16 cellular contexts compared by ENCODE assay signal in the genomic region with DNA sequence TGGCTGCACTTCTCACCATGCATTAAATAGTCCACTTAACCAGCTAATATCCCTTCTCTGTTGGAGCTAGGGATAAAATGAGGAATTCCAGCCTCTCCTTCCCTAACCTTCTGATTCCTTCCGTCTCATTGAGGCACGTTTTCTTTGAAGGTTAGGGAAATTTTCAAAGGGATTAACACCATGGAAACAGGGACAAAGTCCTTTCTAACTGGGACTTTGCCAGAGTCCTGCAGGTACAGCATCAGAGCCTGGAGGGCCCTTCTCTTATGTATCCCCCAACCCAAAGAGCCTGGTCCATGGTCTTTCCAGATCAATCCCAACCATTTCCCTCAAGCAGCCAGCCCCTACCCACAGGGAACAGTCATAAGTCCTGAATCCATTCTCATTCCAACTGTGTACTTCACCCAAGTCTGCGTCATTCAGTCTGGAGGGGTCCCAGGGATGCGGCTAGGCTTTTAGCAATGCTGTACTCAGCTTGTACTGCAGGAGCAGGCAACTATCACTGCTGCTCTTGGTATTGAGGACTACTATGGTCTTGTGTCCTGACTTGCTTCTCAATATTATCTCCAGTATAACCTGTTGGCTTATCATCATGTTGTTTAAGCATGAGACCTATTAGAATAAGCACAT.
"Had no signal": no experiment of that assay in that cellular context is flagged by ENCODE, and none has a peak within 500 bp of the region (broad histone marks: within the 10 kb centered on the region; RNA-seq: fewer than 3 reads in every experiment).

No MANE protein-coding gene starts in this region.

- H3K4me1 ChIP-seq: esophagus muscularis mucosa, lower lobe of right lung, sigmoid colon had no signal

- DNase-seq: activated CD4-positive, alpha-beta T cell treated with anti-CD3 and anti-CD28 coated beads, Interleukin-2, amount 10 ng/mL, durations not matched to agents 24 days and 14 days; activated CD4-positive, CD25-positive, alpha-beta regulatory T cell; activated CD8-positive, alpha-beta memory T cell treated with anti-CD3 and anti-CD28 coated beads for 24 hours; activated naive CD8-positive, alpha-beta T cell treated with anti-CD3 and anti-CD28 coated beads for 36 hours; amygdala; brain microvascular endothelial cell; foreskin melanocyte; immature natural killer cell; lower lobe of right lung; sigmoid colon; stimulated activated CD4-positive, alpha-beta T cell treated with anti-CD3 and anti-CD28 coated beads, Interleukin-12 subunit alpha, Interleukin-12 subunit beta, amount 100 ng/mL, for 4 hours; stimulated activated CD4-positive, alpha-beta T cell treated with anti-CD3 and anti-CD28 coated beads, Interleukin-2, amount 100 ng/mL, for 24 hours; T-helper 2 cell had no signal

- H3K27ac ChIP-seq: brain microvascular endothelial cell, coronary artery, esophagus muscularis mucosa, lower lobe of right lung, sigmoid colon had no signal

- H3K4me3 ChIP-seq: coronary artery, esophagus muscularis mucosa, lower lobe of right lung, sigmoid colon had no signal

- H3K36me3 ChIP-seq: brain microvascular endothelial cell, esophagus muscularis mucosa, lower lobe of right lung, sigmoid colon had no signal

- H3K27me3 ChIP-seq: brain microvascular endothelial cell, esophagus muscularis mucosa, sigmoid colon had no signal

- H3K9me3 ChIP-seq: esophagus muscularis mucosa, lower lobe of right lung, sigmoid colon had no signal

- ATAC-seq: lower lobe of right lung had no signal

- FAIRE-seq: TTC549 had no signal
